ENCODE assay signal across 33 cellular contexts in genomic region chr6:121649951-121650350, GRCh38.
"Had no signal": no experiment of that assay in that cellular context is flagged by ENCODE, and none has a peak within 500 bp of the region (broad histone marks: within the 10 kb centered on the region; RNA-seq: fewer than 3 reads in every experiment).

No MANE protein-coding gene starts in this region.

- H3K27me3 Mint-ChIP-seq: activated CD4-positive, alpha-beta memory T cell treated with anti-CD3 and anti-CD28 coated beads for 36 hours; activated CD8-positive, alpha-beta memory T cell treated with anti-CD3 and anti-CD28 coated beads, Interleukin-2, amount 10 ng/mL, durations not matched to agents 7 days and 5 days; stimulated activated naive CD8-positive, alpha-beta T cell treated with anti-CD3 and anti-CD28 coated beads, Interleukin-15, Interleukin-2, amounts not matched to agents 100 ng/mL and 50 ng/mL, for 24 hours had no signal

- H3K9me3 Mint-ChIP-seq: activated CD4-positive, alpha-beta memory T cell treated with anti-CD3 and anti-CD28 coated beads for 36 hours; activated naive CD4-positive, alpha-beta T cell treated with anti-CD3 and anti-CD28 coated beads for 36 hours; activated T-helper 1 cell treated with anti-CD3 and anti-CD28 coated beads, Interleukin-12 subunit alpha, Interleukin-12 subunit beta, Interleukin-2, Interleukin-4 antibody, amounts not matched to agents 30 ng/mL and 10 ng/mL and 1 ng/mL, durations not matched to agents 14 hours and 24 hours and 36 hours; nephron progenitor cell; stimulated activated naive CD8-positive, alpha-beta T cell treated with anti-CD3 and anti-CD28 coated beads, Interleukin-15, Interleukin-2, amounts not matched to agents 100 ng/mL and 50 ng/mL, for 24 hours; T-helper 1 cell treated with Interleukin-12 subunit alpha and Interleukin-12 subunit beta and Interleukin-4 antibody, amounts not matched to agents 30 μg/mL and 1 μg/mL, for 36 hours had no signal

- H3K27me3 ChIP-seq: body of pancreas, esophagus squamous epithelium, heart right ventricle, pancreas, sigmoid colon had no signal

- H3K4me1 Mint-ChIP-seq: stimulated activated effector memory CD8-positive, alpha-beta T cell treated with anti-CD3 and anti-CD28 coated beads, Interleukin-12 subunit alpha, Interleukin-12 subunit beta, amount 100 ng/mL, for 72 hours had no signal

- H3K27ac Mint-ChIP-seq: activated CD4-positive, alpha-beta memory T cell treated with anti-CD3 and anti-CD28 coated beads for 36 hours; activated CD8-positive, alpha-beta memory T cell treated with anti-CD3 and anti-CD28 coated beads, Interleukin-2, amount 10 ng/mL, durations not matched to agents 7 days and 5 days; activated T-helper 1 cell treated with anti-CD3 and anti-CD28 coated beads, Interleukin-12 subunit alpha, Interleukin-12 subunit beta, Interleukin-2, Interleukin-4 antibody, amounts not matched to agents 30 ng/mL and 10 ng/mL and 1 ng/mL, durations not matched to agents 14 hours and 24 hours and 36 hours; nephron progenitor cell; stimulated activated effector memory CD8-positive, alpha-beta T cell treated with anti-CD3 and anti-CD28 coated beads, Interleukin-12 subunit alpha, Interleukin-12 subunit beta, amount 100 ng/mL, for 72 hours; stimulated activated naive CD8-positive, alpha-beta T cell treated with anti-CD3 and anti-CD28 coated beads, Interleukin-15, Interleukin-2, amounts not matched to agents 100 ng/mL and 50 ng/mL, for 24 hours; T-helper 1 cell treated with Interleukin-12 subunit alpha and Interleukin-12 subunit beta and Interleukin-4 antibody, amounts not matched to agents 30 μg/mL and 1 μg/mL, for 36 hours had no signal

- H3K4me3 ChIP-seq: body of pancreas, esophagus squamous epithelium, heart right ventricle, lower lobe of right lung, mucosa of descending colon, pancreas, prostate gland, sigmoid colon, thoracic aorta had no signal

- H3K36me3 Mint-ChIP-seq: activated CD4-positive, alpha-beta memory T cell treated with anti-CD3 and anti-CD28 coated beads for 36 hours; activated CD8-positive, alpha-beta memory T cell treated with anti-CD3 and anti-CD28 coated beads, Interleukin-2, amount 10 ng/mL, durations not matched to agents 7 days and 5 days; stimulated activated effector memory CD8-positive, alpha-beta T cell treated with anti-CD3 and anti-CD28 coated beads, Interleukin-12 subunit alpha, Interleukin-12 subunit beta, amount 100 ng/mL, for 72 hours had no signal

- H3K9me3 ChIP-seq: body of pancreas, esophagus squamous epithelium, heart right ventricle, lower lobe of right lung, mucosa of descending colon, pancreas, prostate gland, sigmoid colon, thoracic aorta had no signal

- DNase-seq: activated CD4-positive, alpha-beta memory T cell treated with anti-CD3 and anti-CD28 coated beads for 36 hours; activated CD4-positive, alpha-beta T cell treated with anti-CD3 and anti-CD28 coated beads for 48 hours; activated CD8-positive, alpha-beta memory T cell treated with anti-CD3 and anti-CD28 coated beads, Interleukin-2, amount 10 ng/mL, durations not matched to agents 7 days and 5 days; activated effector memory CD4-positive, alpha-beta T cell treated with anti-CD3 and anti-CD28 coated beads, Interleukin-2, amount 50 U/mL, for 16 hours; activated naive CD4-positive, alpha-beta T cell treated with anti-CD3 and anti-CD28 coated beads for 36 hours; activated T-cell treated with anti-CD3 and anti-CD28 coated beads for 4 hours; anterior cingulate cortex; body of pancreas; dermis blood vessel endothelial cell; effector CD4-positive, alpha-beta T cell; esophagus squamous epithelium; foreskin melanocyte; heart right ventricle; kidney glomerular epithelial cell; lower lobe of right lung; mesenchymal stem cell; mucosa of descending colon; nephron progenitor cell; pancreas; retina; sigmoid colon; small intestine; stimulated activated CD4-positive, alpha-beta T cell treated with anti-CD3 and anti-CD28 coated beads, Interleukin-4, amount 100 ng/mL, for 24 hours; T-helper 9 cell had no signal

- H3K27ac ChIP-seq: body of pancreas, epithelial cell of prostate, esophagus squamous epithelium, lower lobe of right lung, pancreas, prostate gland, sigmoid colon, thoracic aorta, VCaP had no signal

- ATAC-seq: activated CD8-positive, alpha-beta memory T cell treated with anti-CD3 and anti-CD28 coated beads, Interleukin-2, amount 10 ng/mL, durations not matched to agents 7 days and 5 days; body of pancreas; heart right ventricle; left lobe of liver; lower lobe of right lung; mucosa of descending colon; pancreas; stimulated activated effector memory CD8-positive, alpha-beta T cell treated with anti-CD3 and anti-CD28 coated beads, Interleukin-12 subunit alpha, Interleukin-12 subunit beta, amount 100 ng/mL, for 72 hours had no signal

- H3K36me3 ChIP-seq: esophagus squamous epithelium, heart right ventricle, lower lobe of right lung, pancreas, prostate gland, sigmoid colon, thoracic aorta had no signal

- H3K4me3 Mint-ChIP-seq: activated CD4-positive, alpha-beta memory T cell treated with anti-CD3 and anti-CD28 coated beads for 36 hours; activated CD8-positive, alpha-beta memory T cell treated with anti-CD3 and anti-CD28 coated beads, Interleukin-2, amount 10 ng/mL, durations not matched to agents 7 days and 5 days; activated naive CD4-positive, alpha-beta T cell treated with anti-CD3 and anti-CD28 coated beads for 36 hours; activated T-helper 1 cell treated with anti-CD3 and anti-CD28 coated beads, Interleukin-12 subunit alpha, Interleukin-12 subunit beta, Interleukin-2, Interleukin-4 antibody, amounts not matched to agents 30 ng/mL and 10 ng/mL and 1 ng/mL, durations not matched to agents 14 hours and 24 hours and 36 hours; nephron progenitor cell; stimulated activated effector memory CD8-positive, alpha-beta T cell treated with anti-CD3 and anti-CD28 coated beads, Interleukin-12 subunit alpha, Interleukin-12 subunit beta, amount 100 ng/mL, for 72 hours; stimulated activated naive CD8-positive, alpha-beta T cell treated with anti-CD3 and anti-CD28 coated beads, Interleukin-15, Interleukin-2, amounts not matched to agents 100 ng/mL and 50 ng/mL, for 24 hours; T-helper 1 cell treated with Interleukin-12 subunit alpha and Interleukin-12 subunit beta and Interleukin-4 antibody, amounts not matched to agents 30 μg/mL and 1 μg/mL, for 36 hours had no signal

- H3K4me1 ChIP-seq: body of pancreas, pancreas, prostate gland, sigmoid colon had no signal
